Comparison of ENCODE assay signal across 24 cellular contexts in the genomic region with DNA sequence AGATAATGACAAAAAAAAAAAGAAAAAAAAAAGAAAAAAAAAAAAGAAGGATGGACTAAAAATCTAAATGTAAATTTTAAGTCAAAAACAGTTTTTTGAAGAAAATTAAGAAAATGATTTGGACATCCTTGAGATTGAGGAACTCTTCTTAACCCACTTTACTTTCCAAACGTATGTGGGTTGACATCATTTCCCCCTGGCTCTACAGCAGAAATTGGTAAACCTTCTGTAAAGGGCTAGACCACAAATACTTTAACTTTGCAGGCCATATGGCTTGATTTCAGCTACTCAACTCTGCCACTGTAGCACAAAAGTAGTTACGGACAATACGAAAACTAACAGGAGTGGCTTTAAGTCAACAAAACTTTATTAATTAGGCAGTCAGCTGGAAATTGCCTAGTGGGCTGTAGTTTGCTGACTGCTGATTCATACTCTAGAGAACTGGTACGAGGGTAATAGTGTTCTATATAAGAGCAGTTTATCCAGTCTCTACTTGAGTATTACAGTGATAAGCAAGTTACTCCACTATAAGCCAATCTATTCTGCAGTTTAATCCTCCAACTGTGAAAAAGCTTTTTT.
A peak's percentile ranks its signal among the peaks of the same experiment; 100 is the strongest.
DNase-seq lines count a peak whose midpoint lies in the region; ATAC-seq and TF ChIP-seq lines count a peak whose summit lies in the region.
"Had no signal": no experiment of that assay in that cellular context is flagged by ENCODE, and none has a peak within 500 bp of the region (broad histone marks: within the 10 kb centered on the region; RNA-seq: fewer than 3 reads in every experiment).

No MANE protein-coding gene starts in this region.

- intact Hi-C loops in activated T-helper 2 cell treated with anti-CD3 and anti-CD28 coated beads, Interferon-gamma antibody, Interleukin-2, Interleukin-4, amounts not matched to agents 10 μg/mL and 5 μg/mL and 100 μg/mL, durations not matched to agents 14 hours and 24 hours and 36 hours (cut with micrococcal nuclease), result no loop called here
- intact Hi-C loops in gastrocnemius medialis (cut with DNase I; ENCODE audit: low total_unique reads), result no loop called here

- H3K4me3 ChIP-seq in gastrocnemius medialis (no peak overlapping the region), tibial nerve (no peak overlapping the region)
- H3K4me3 ChIP-seq: dorsolateral prefrontal cortex had no signal

- TF ChIP-seq POLR2A in gastrocnemius medialis (IDR thresholded peaks at IDR 0.05) (no peak), tibial nerve (IDR thresholded peaks at IDR 0.05) (no peak)

- H3K9me3 ChIP-seq in gastrocnemius medialis (no peaks in the 10 kb centered on the region), tibial nerve (no peaks in the 10 kb centered on the region)

- DNase-seq in DMS79 treated with DMSO at 0.1 percent for 48 hours (lab: John Stamatoyannopoulos, UW) (peak; percentile 24), DMS79 (lab: John Stamatoyannopoulos, UW) (no peak), MV-4-11 (lab: John Stamatoyannopoulos, UW) (peak; percentile 89), neural crest cell (ENCODE audit: low read depth, low spot score) (no peak), COLO829 (ENCODE audit: low spot score) (no peak), gastrocnemius medialis (no peak), tibial nerve (ENCODE audit: low spot score in 2 of 2) (no peak)
- no peak for DNase-seq in activated T-helper 2 cell treated with anti-CD3 and anti-CD28 coated beads, Interferon-gamma antibody, Interleukin-2, Interleukin-4, amounts not matched to agents 10 μg/mL and 5 μg/mL and 100 μg/mL, durations not matched to agents 14 hours and 24 hours and 36 hours (ENCODE audit: low spot score)
- DNase-seq: activated CD4-positive, alpha-beta memory T cell treated with anti-CD3 and anti-CD28 coated beads, Interleukin-2, amount 10 ng/mL, durations not matched to agents 7 days and 5 days; caudate nucleus; dorsolateral prefrontal cortex; foreskin fibroblast; kidney; mammary epithelial cell; naive B cell; NCI-H1092; NCI-H2081 treated with DMSO at 0.1 percent for 48 hours; NCI-H524; Right ventricle myocardium superior; stimulated activated CD4-positive, alpha-beta T cell treated with anti-CD3 and anti-CD28 coated beads, Interleukin-1b, Interleukin-23, amount 100 ng/mL, for 48 hours; stimulated activated naive CD8-positive, alpha-beta T cell treated with anti-CD3 and anti-CD28 coated beads, Interleukin-15, Interleukin-2, amounts not matched to agents 100 U/mL and 50 U/mL, for 24 hours had no signal

- H3K27me3 Mint-ChIP-seq in activated T-helper 2 cell treated with anti-CD3 and anti-CD28 coated beads, Interferon-gamma antibody, Interleukin-2, Interleukin-4, amounts not matched to agents 10 μg/mL and 5 μg/mL and 100 μg/mL, durations not matched to agents 14 hours and 24 hours and 36 hours (ENCODE audit: low read depth), result no peaks in the 10 kb centered on the region
- H3K27me3 Mint-ChIP-seq in neural crest cell (ENCODE audit: low read depth), result no peaks in the 10 kb centered on the region
- H3K27me3 Mint-ChIP-seq: activated CD4-positive, alpha-beta memory T cell treated with anti-CD3 and anti-CD28 coated beads, Interleukin-2, amount 10 ng/mL, durations not matched to agents 7 days and 5 days; B cell; naive B cell had no signal

- H3K36me3 Mint-ChIP-seq in activated T-helper 2 cell treated with anti-CD3 and anti-CD28 coated beads, Interferon-gamma antibody, Interleukin-2, Interleukin-4, amounts not matched to agents 10 μg/mL and 5 μg/mL and 100 μg/mL, durations not matched to agents 14 hours and 24 hours and 36 hours (ENCODE audit: low read depth), result peaks cover 83% of the 10 kb centered on the region
- peaks cover 11% of the 10 kb centered on the region for H3K36me3 Mint-ChIP-seq in neural crest cell (ENCODE audit: low read depth)

- 78 to 79% methylated on average over 4 of the region's 4 CpGs for WGBS in tibial nerve, 2 donors

- no peak for ATAC-seq in gastrocnemius medialis
- ATAC-seq: stimulated activated naive CD8-positive, alpha-beta T cell treated with anti-CD3 and anti-CD28 coated beads, Interleukin-15, Interleukin-2, amounts not matched to agents 100 U/mL and 50 U/mL, for 24 hours had no signal

- in situ Hi-C loops in gastrocnemius medialis (cut with MboI; ENCODE audit: low sequenced_read_pairs in 4 of 4), result no loop called here

- peaks cover 6 to 57% of the 10 kb centered on the region in 2 donors for H3K36me3 ChIP-seq in gastrocnemius medialis
- peaks cover 0 to 71% (median 6%) of the 10 kb centered on the region in 3 donors for H3K36me3 ChIP-seq in tibial nerve

- H3K27me3 ChIP-seq in gastrocnemius medialis, result no peaks in the 10 kb centered on the region
- no peaks in the 10 kb centered on the region for H3K27me3 ChIP-seq in tibial nerve
- H3K27me3 ChIP-seq: dorsolateral prefrontal cortex had no signal

- H3K27ac Mint-ChIP-seq in activated T-helper 2 cell treated with anti-CD3 and anti-CD28 coated beads, Interferon-gamma antibody, Interleukin-2, Interleukin-4, amounts not matched to agents 10 μg/mL and 5 μg/mL and 100 μg/mL, durations not matched to agents 14 hours and 24 hours and 36 hours, result peak overlapping the region; percentile 21
- H3K27ac Mint-ChIP-seq in neural crest cell (ENCODE audit: unreplicated experiment), result peak overlapping the region; percentile 53
- H3K27ac Mint-ChIP-seq: activated CD4-positive, alpha-beta memory T cell treated with anti-CD3 and anti-CD28 coated beads, Interleukin-2, amount 10 ng/mL, durations not matched to agents 7 days and 5 days; B cell; T-helper 1 cell treated with Interleukin-12 subunit alpha and Interleukin-12 subunit beta and Interleukin-4 antibody, amounts not matched to agents 30 μg/mL and 1 μg/mL, for 36 hours had no signal

- H3K9me3 Mint-ChIP-seq in activated T-helper 2 cell treated with anti-CD3 and anti-CD28 coated beads, Interferon-gamma antibody, Interleukin-2, Interleukin-4, amounts not matched to agents 10 μg/mL and 5 μg/mL and 100 μg/mL, durations not matched to agents 14 hours and 24 hours and 36 hours, result no peaks in the 10 kb centered on the region
- H3K9me3 Mint-ChIP-seq in neural crest cell, result no peaks in the 10 kb centered on the region
- H3K9me3 Mint-ChIP-seq: activated CD4-positive, alpha-beta memory T cell treated with anti-CD3 and anti-CD28 coated beads, Interleukin-2, amount 10 ng/mL, durations not matched to agents 7 days and 5 days; naive B cell; T-helper 1 cell treated with Interleukin-12 subunit alpha and Interleukin-12 subunit beta and Interleukin-4 antibody, amounts not matched to agents 30 μg/mL and 1 μg/mL, for 36 hours had no signal

- H3K4me1 Mint-ChIP-seq in activated T-helper 2 cell treated with anti-CD3 and anti-CD28 coated beads, Interferon-gamma antibody, Interleukin-2, Interleukin-4, amounts not matched to agents 10 μg/mL and 5 μg/mL and 100 μg/mL, durations not matched to agents 14 hours and 24 hours and 36 hours (ENCODE audit: low read depth), result peaks cover 32% of the 10 kb centered on the region
- H3K4me1 Mint-ChIP-seq in neural crest cell, result no peaks in the 10 kb centered on the region
- H3K4me1 Mint-ChIP-seq: B cell had no signal

- H3K27ac ChIP-seq in gastrocnemius medialis (no peak overlapping the region), tibial nerve (no peak overlapping the region)
- H3K27ac ChIP-seq: 22Rv1, dorsolateral prefrontal cortex had no signal

- H3K4me3 Mint-ChIP-seq in activated T-helper 2 cell treated with anti-CD3 and anti-CD28 coated beads, Interferon-gamma antibody, Interleukin-2, Interleukin-4, amounts not matched to agents 10 μg/mL and 5 μg/mL and 100 μg/mL, durations not matched to agents 14 hours and 24 hours and 36 hours (ENCODE audit: low read depth), result no peak overlapping the region
- H3K4me3 Mint-ChIP-seq in neural crest cell, result no peak overlapping the region
- H3K4me3 Mint-ChIP-seq: activated CD4-positive, alpha-beta memory T cell treated with anti-CD3 and anti-CD28 coated beads, Interleukin-2, amount 10 ng/mL, durations not matched to agents 7 days and 5 days; B cell; naive B cell; T-helper 1 cell treated with Interleukin-12 subunit alpha and Interleukin-12 subunit beta and Interleukin-4 antibody, amounts not matched to agents 30 μg/mL and 1 μg/mL, for 36 hours had no signal

- no peak for TF ChIP-seq CTCF in neural crest cell (conservative IDR thresholded peaks at IDR 0.05)
- no peak for TF ChIP-seq CTCF in gastrocnemius medialis (IDR thresholded peaks at IDR 0.05 in 4 of 5, conservative IDR thresholded peaks at IDR 0.05 in 1 of 5)
- TF ChIP-seq CTCF in tibial nerve (IDR thresholded peaks at IDR 0.05), result no peak

- TF ChIP-seq EP300 in tibial nerve (IDR thresholded peaks at IDR 0.05), result no peak

- H3K4me1 ChIP-seq in gastrocnemius medialis (no peaks in the 10 kb centered on the region), tibial nerve (no peaks in the 10 kb centered on the region)

Comparison
In these comparisons a context has a peak if more than half of its experiments do, and no peak if none do; other contexts are left out.
1. DNase-seq: peak in DMS79 treated with DMSO at 0.1 percent for 48 hours (single experiment) and MV-4-11 (single experiment); none in DMS79 (single experiment), activated T-helper 2 cell treated with anti-CD3 and anti-CD28 coated beads, Interferon-gamma antibody, Interleukin-2, Interleukin-4, amounts not matched to agents 10 μg/mL and 5 μg/mL and 100 μg/mL, durations not matched to agents 14 hours and 24 hours and 36 hours (single experiment), neural crest cell (single experiment), COLO829 (single experiment), gastrocnemius medialis (0 of 2) and tibial nerve (0 of 2).